ENCODE assay signal across 8 cellular contexts in genomic region chr10:103967433-103968142, GRCh38. TPM values are rescaled to one million over a fixed set of nuclear protein-coding genes. Genes with fewer than 3 reads are reported as not detected.
DNase-seq lines count a peak whose midpoint lies in the region; ATAC-seq and TF ChIP-seq lines count a peak whose summit lies in the region.

No MANE protein-coding gene starts in this region.

- no peaks in the 10 kb centered on the region for H3K36me3 ChIP-seq in OCI-LY7 (ENCODE audit: insufficient read depth, low read length)
- no peaks in the 10 kb centered on the region for H3K36me3 ChIP-seq in brain microvascular endothelial cell (replicated peaks)
- H3K36me3 ChIP-seq in skeletal muscle tissue (ENCODE audit: control insufficient read depth in 3 of 3, insufficient read depth in 3 of 3, low read length in 3 of 3) = no peaks in the 10 kb centered on the region

- peak overlapping the region; percentile 98 for H3K4me2 ChIP-seq in OCI-LY7 (ENCODE audit: low read length)

- H3K79me2 ChIP-seq in OCI-LY7 (ENCODE audit: insufficient read depth, low read depth, low read length) = peaks cover 37% of the 10 kb centered on the region

- H3K4me1 ChIP-seq in OCI-LY7 (ENCODE audit: insufficient read depth, low read length, poor library complexity, severe bottlenecking) (peaks cover 30% of the 10 kb centered on the region), skeletal muscle tissue (ENCODE audit: control insufficient read depth in 3 of 3, insufficient read depth in 3 of 3, low read length in 3 of 3) (peaks cover 14 to 23% (median 15%) of the 10 kb centered on the region in 3 donors)

- H3K9me3 ChIP-seq in OCI-LY7 (ENCODE audit: low read length) (no peaks in the 10 kb centered on the region), skeletal muscle tissue (ENCODE audit: control insufficient read depth in 3 of 3, low read length in 3 of 3) (no peaks in the 10 kb centered on the region)

- no peaks in the 10 kb centered on the region for H3K9me2 ChIP-seq in OCI-LY7 (ENCODE audit: insufficient read depth, low read length)

- no peaks in the 10 kb centered on the region for H3K27me3 ChIP-seq in brain microvascular endothelial cell (replicated peaks)
- no peaks in the 10 kb centered on the region for H3K27me3 ChIP-seq in skeletal muscle tissue (ENCODE audit: control insufficient read depth in 3 of 3, insufficient read depth in 3 of 3, low read length in 3 of 3)

- H3K27ac ChIP-seq in C4-2B (peak overlapping the region; percentile 89), OCI-LY7 (ENCODE audit: low read depth, low read length, poor library complexity, severe bottlenecking) (no peak overlapping the region), brain microvascular endothelial cell (peak overlapping the region; percentile 68), skeletal muscle tissue (ENCODE audit: low read depth, low read length) (peak overlapping the region; percentile 90)

- peaks cover 28% of the 10 kb centered on the region; the same call in 1 of the 2 replicates for H4K20me1 ChIP-seq in OCI-LY7 (ENCODE audit: insufficient read depth, low read length)

- DNase-seq in OCI-LY7 (ENCODE audit: low spot score) = peak; percentile 36
- DNase-seq in brain microvascular endothelial cell = no peak
- peak; percentile 56 for DNase-seq in iPS-NIHi7 (ENCODE audit: extremely low spot score)
- no peak for DNase-seq in DMS153 treated with DMSO at 0.1 percent for 48 hours (lab: John Stamatoyannopoulos, UW; ENCODE audit: unreplicated experiment)

- in situ Hi-C loops in brain microvascular endothelial cell (cut with HindIII; ENCODE audit: low pct_ligation_motif_present, low sequenced_read_pairs) = no loop called here

- POLR2A ChIA-PET in OCI-LY7 (lab: Charles Lee) = interaction anchor here (0.6 to 1.2 kb wide), 3 partner anchors 16 to 371 kb away, joined by 3 to 5 read pairs (median 4); partner anchors contain the start of genes ITPRIP and SFR1

- CTCF ChIA-PET in OCI-LY7 (lab: Charles Lee; ENCODE audit: unreplicated experiment) = no interaction called here

- peak; percentile 42 for ATAC-seq in GM18868 (IDR thresholded peaks at IDR 0.05; ENCODE audit: unreplicated experiment)
- peak; percentile 47 for ATAC-seq in HG03064 (IDR thresholded peaks at IDR 0.05; ENCODE audit: low read depth, unreplicated experiment)

- peak overlapping the region; percentile 97 for H2AFZ ChIP-seq in OCI-LY7 (ENCODE audit: low read length)

- no TSS peak for BruUV-seq in OCI-LY7 (replicated peaks; lab: Mats Ljungman, UMichigan)

- peak overlapping the region; percentile 86 to 99 (median 92) for H3K9ac ChIP-seq in skeletal muscle tissue (ENCODE audit: low read depth in 1 of 3, low read length in 3 of 3)

- intact Hi-C loops in OCI-LY7 (cut with micrococcal nuclease; ENCODE audit: unreplicated experiment) = loop anchor here (1.0 to 5.0 kb wide), 5 partner anchors 15 to 370 kb away; partner anchors contain the start of genes GSTO2, ITPRIP and STN1

- TF ChIP-seq CTCF in C4-2B (conservative IDR thresholded peaks at IDR 0.05) (no peak; the same call in 1 of the 2 replicates), OCI-LY7 (conservative IDR thresholded peaks at IDR 0.05; ENCODE audit: low read length) (no peak), brain microvascular endothelial cell (IDR thresholded peaks at IDR 0.05; ENCODE audit: low read depth, low read length, missing control alignments) (no peak)

- H3K4me3 ChIP-seq in OCI-LY7 (ENCODE audit: low read depth, low read length, poor library complexity, severe bottlenecking) (peak overlapping the region; percentile 91), brain microvascular endothelial cell (ENCODE audit: low read depth, low read length) (peak overlapping the region; percentile 90), skeletal muscle tissue (ENCODE audit: low read length in 3 of 3) (peak overlapping the region; percentile 95 to 98 (median 98))

RNA-seq across cellular contexts. Expression of gene SLK, which starts 0.6 kb away (rescaled TPM):
- 19.0 and 19.9 TPM in 2 replicates for total RNA-seq in OCI-LY7 (2014; rRNA removed; shearing (Covaris generic))
- total RNA-seq in OCI-LY7 (2022) (19.4 and 21.2 TPM in 2 replicates), skeletal muscle tissue (30.3 TPM)

RNA-seq across cellular contexts. Expression of gene STN1, which starts 49.6 kb away (rescaled TPM):
- 19.5 and 20.9 TPM in 2 replicates for total RNA-seq in OCI-LY7 (2014; rRNA removed; shearing (Covaris generic))
- total RNA-seq in OCI-LY7 (2022) (24.3 and 24.5 TPM in 2 replicates), skeletal muscle tissue (20.9 TPM)

Comparison
In these comparisons a context has a peak if more than half of its experiments do, and no peak if none do; other contexts are left out.
1. DNase-seq: peak in OCI-LY7 (single experiment) and iPS-NIHi7 (single experiment); none in brain microvascular endothelial cell (single experiment) and DMS153 treated with DMSO at 0.1 percent for 48 hours (single experiment).
2. Peak in every context shown above with its lines, with median percentiles within 50 percentile points of each other: H3K4me3 ChIP-seq.